In the genomic region with DNA sequence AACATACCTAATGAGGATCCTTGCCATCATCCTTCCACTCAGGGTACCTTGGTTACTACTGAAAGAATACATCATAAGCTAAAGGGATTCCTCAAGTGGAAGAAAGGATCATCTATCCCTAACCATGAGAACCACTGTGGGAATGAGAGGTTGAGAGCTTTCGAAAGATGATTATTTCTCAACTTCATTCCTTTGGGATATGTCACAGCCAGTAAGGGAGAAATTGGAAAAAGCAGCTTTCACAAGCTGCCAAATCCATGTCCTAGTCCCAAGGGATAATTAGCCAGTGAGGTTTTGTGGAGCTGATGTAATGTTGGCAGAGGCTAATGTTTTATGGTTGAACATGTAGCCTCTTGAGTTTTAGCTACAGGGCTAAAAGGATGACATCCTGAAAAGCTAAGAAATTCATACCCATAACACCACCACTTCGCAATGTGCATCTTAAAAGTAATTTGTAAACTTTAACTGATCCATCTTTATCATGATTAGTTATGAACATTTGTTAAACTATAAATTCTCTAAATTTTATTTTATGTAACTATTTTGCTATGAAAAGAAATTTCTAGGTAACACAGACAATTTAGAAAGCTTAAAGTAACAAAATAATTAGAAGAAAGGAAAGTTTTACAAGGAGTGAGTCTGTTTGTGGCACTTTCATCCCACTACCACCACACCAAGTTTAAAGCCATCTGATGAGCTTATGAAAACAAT, we compare ENCODE assay signal across 10 cellular contexts.
DNase-seq lines count a peak whose midpoint lies in the region; ATAC-seq and TF ChIP-seq lines count a peak whose summit lies in the region.
"Had no signal": no experiment of that assay in that cellular context is flagged by ENCODE, and none has a peak within 500 bp of the region (broad histone marks: within the 10 kb centered on the region; RNA-seq: fewer than 3 reads in every experiment).

No MANE protein-coding gene starts in this region.

- no peak for TF ChIP-seq POLR2A in erythroblast (IDR thresholded peaks at IDR 0.05; ENCODE audit: low read length)

- peaks cover 57% of the 10 kb centered on the region for H3K4me1 ChIP-seq in SJSA1 (replicated peaks)

- H3K9me3 ChIP-seq in SJSA1 (replicated peaks), result no peaks in the 10 kb centered on the region

- peak; percentile 94 for DNase-seq in ELR (ENCODE audit: low read depth)
- peak in 1 of 2 experiments; percentile 73 for DNase-seq in SJSA1 (ENCODE audit: low read depth in 1 of 2, low spot score in 2 of 2)
- DNase-seq in globus pallidus (ENCODE audit: low spot score), result peak; percentile 23
- no peak for DNase-seq in sciatic nerve (ENCODE audit: low spot score)
- DNase-seq in activated T-cell treated with anti-CD3 and anti-CD28 coated beads, Interleukin-2, amount 50 U/mL, for 48 hours, result no peak
- no peak for DNase-seq in erythroblast (lab: John Stamatoyannopoulos, UW)
- DNase-seq in NCI-H1436 (lab: John Stamatoyannopoulos, UW), result no peak
- DNase-seq: activated CD4-positive, CD25-positive, alpha-beta regulatory T cell had no signal

- no peak overlapping the region for H3K4me3 ChIP-seq in SJSA1

- no peaks in the 10 kb centered on the region; the same call in 1 of the 2 replicates for H3K36me3 ChIP-seq in SJSA1

- peak overlapping the region; percentile 42; the same call in 1 of the 2 replicates for H3K27ac ChIP-seq in SJSA1
- H3K27ac ChIP-seq: HL-60 had no signal

- no peaks in the 10 kb centered on the region for H3K27me3 ChIP-seq in SJSA1 (replicated peaks)

- intact Hi-C loops in sciatic nerve (cut with DNase I), result no loop called here

- ATAC-seq in sciatic nerve (peak; percentile 89), HG02588 (IDR thresholded peaks at IDR 0.05; ENCODE audit: unreplicated experiment) (no peak)

Comparison
In these comparisons a context has a peak if more than half of its experiments do, and no peak if none do; other contexts are left out.
1. DNase-seq: peak in ELR (single experiment) and globus pallidus (single experiment); none in sciatic nerve (single experiment), activated T-cell treated with anti-CD3 and anti-CD28 coated beads, Interleukin-2, amount 50 U/mL, for 48 hours (0 of 2), erythroblast (0 of 2) and NCI-H1436 (single experiment).